Comparison of ENCODE assay signal across 26 cellular contexts in genomic region chr9:99634185-99634584, GRCh38.
DNase-seq lines count a peak whose midpoint lies in the region; ATAC-seq and TF ChIP-seq lines count a peak whose summit lies in the region.
"Had no signal": no experiment of that assay in that cellular context is flagged by ENCODE, and none has a peak within 500 bp of the region (broad histone marks: within the 10 kb centered on the region; RNA-seq: fewer than 3 reads in every experiment).

No MANE protein-coding gene starts in this region.

- DNase-seq in AG10803 (ENCODE audit: low read depth) (peak; percentile 3), NOMO-1 treated with DMSO at 0.1 percent for 48 hours (lab: John Stamatoyannopoulos, UW; ENCODE audit: unreplicated experiment) (peak; percentile 79), GM20000 (ENCODE audit: low spot score) (no peak), colonic mucosa (no peak), cerebellum (ENCODE audit: low spot score) (no peak), sigmoid colon (no peak)
- DNase-seq: activated CD4-positive, alpha-beta T cell treated with anti-CD3 and anti-CD28 coated beads, Interleukin-2, amount 50 U/mL, for 1 hour; activated CD8-positive, alpha-beta memory T cell treated with anti-CD3 and anti-CD28 coated beads, Interleukin-2, amount 10 ng/mL, durations not matched to agents 7 days and 5 days; Caco-2; caudate nucleus; DMS79 treated with DMSO at 0.1 percent for 48 hours; GOT3; heart right ventricle; left cardiac atrium; MG63; NCI-H1694; NCI-H524 treated with DMSO at 0.1 percent for 48 hours; NK-92 treated with Interleukin-12 subunit alpha and Interleukin-12 subunit beta, amount 100 ng/mL, for 24 hours; stimulated activated CD8-positive, alpha-beta memory T cell treated with anti-CD3 and anti-CD28 coated beads, Interleukin-4, amount 100 ng/mL, for 48 hours; T-helper 9 cell had no signal

- H3K27ac ChIP-seq in colonic mucosa (no peak overlapping the region), sigmoid colon (no peak overlapping the region)
- H3K27ac ChIP-seq: heart right ventricle, neutrophil had no signal

- H3K27ac Mint-ChIP-seq in dendritic cell treated with granulocyte-macrophage colony-stimulating factor and Interleukin-4, amounts not matched to agents 40 ng/mL and 50 ng/mL, for 4 days, result peak overlapping the region; percentile 79
- H3K27ac Mint-ChIP-seq: activated CD8-positive, alpha-beta memory T cell treated with anti-CD3 and anti-CD28 coated beads, Interleukin-2, amount 10 ng/mL, durations not matched to agents 7 days and 5 days; activated naive CD4-positive, alpha-beta T cell treated with anti-CD3 and anti-CD28 coated beads, Interleukin-2, amount 50 U/mL, for 24 hours; B cell; type B pancreatic cell had no signal

- peaks cover 29% of the 10 kb centered on the region for H3K4me1 Mint-ChIP-seq in dendritic cell treated with granulocyte-macrophage colony-stimulating factor and Interleukin-4, amounts not matched to agents 40 ng/mL and 50 ng/mL, for 4 days (ENCODE audit: low read depth)
- H3K4me1 Mint-ChIP-seq: activated CD8-positive, alpha-beta memory T cell treated with anti-CD3 and anti-CD28 coated beads, Interleukin-2, amount 10 ng/mL, durations not matched to agents 7 days and 5 days; activated naive CD4-positive, alpha-beta T cell treated with anti-CD3 and anti-CD28 coated beads, Interleukin-2, amount 50 U/mL, for 24 hours had no signal

- H3K4me1 ChIP-seq in colonic mucosa (no peaks in the 10 kb centered on the region), sigmoid colon (no peaks in the 10 kb centered on the region)
- H3K4me1 ChIP-seq: Caco-2 had no signal

- no peaks in the 10 kb centered on the region for H3K36me3 ChIP-seq in colonic mucosa
- H3K36me3 ChIP-seq in sigmoid colon, result no peaks in the 10 kb centered on the region
- H3K36me3 ChIP-seq: heart right ventricle, MG63, neutrophil had no signal

- intact Hi-C loops in dendritic cell treated with granulocyte-macrophage colony-stimulating factor and Interleukin-4, amounts not matched to agents 40 ng/mL and 50 ng/mL, for 4 days (cut with micrococcal nuclease), result loop anchor here (1.0 kb wide), 1 partner anchor 26 kb away; no protein-coding TSS in a partner anchor
- intact Hi-C loops in colonic mucosa (cut with DNase I), result no loop called here
- intact Hi-C loops in sigmoid colon (cut with DNase I), result no loop called here

- no peaks in the 10 kb centered on the region for H3K36me3 Mint-ChIP-seq in dendritic cell treated with granulocyte-macrophage colony-stimulating factor and Interleukin-4, amounts not matched to agents 40 ng/mL and 50 ng/mL, for 4 days (ENCODE audit: low read depth)
- H3K36me3 Mint-ChIP-seq: activated CD8-positive, alpha-beta memory T cell treated with anti-CD3 and anti-CD28 coated beads, Interleukin-2, amount 10 ng/mL, durations not matched to agents 7 days and 5 days; activated naive CD4-positive, alpha-beta T cell treated with anti-CD3 and anti-CD28 coated beads, Interleukin-2, amount 50 U/mL, for 24 hours; type B pancreatic cell had no signal

- no peak for TF ChIP-seq POLR2A in sigmoid colon (IDR thresholded peaks at IDR 0.05)

- TF ChIP-seq CTCF in AG10803 (conservative IDR thresholded peaks at IDR 0.05; ENCODE audit: low read length) (no peak), GM20000 (IDR thresholded peaks at IDR 0.05; ENCODE audit: extremely low read depth, missing control alignments) (no peak), colonic mucosa (IDR thresholded peaks at IDR 0.05) (no peak), sigmoid colon (IDR thresholded peaks at IDR 0.05) (no peak)

- H3K9me3 Mint-ChIP-seq in dendritic cell treated with granulocyte-macrophage colony-stimulating factor and Interleukin-4, amounts not matched to agents 40 ng/mL and 50 ng/mL, for 4 days, result no peaks in the 10 kb centered on the region
- H3K9me3 Mint-ChIP-seq: activated naive CD4-positive, alpha-beta T cell treated with anti-CD3 and anti-CD28 coated beads, Interleukin-2, amount 50 U/mL, for 24 hours; type B pancreatic cell had no signal

- peak; percentile 46 for ATAC-seq in GM21825 (IDR thresholded peaks at IDR 0.05; ENCODE audit: unreplicated experiment)
- ATAC-seq: activated CD8-positive, alpha-beta memory T cell treated with anti-CD3 and anti-CD28 coated beads, Interleukin-2, amount 10 ng/mL, durations not matched to agents 7 days and 5 days; heart right ventricle; left cardiac atrium had no signal

- 77 to 80% methylated on average over 3 of the region's 3 CpGs for WGBS in sigmoid colon, 2 donors

- no peak overlapping the region for H3K9ac ChIP-seq in colonic mucosa (ENCODE audit: low read depth in 2 of 2, low read length in 2 of 2)

- H3K27me3 ChIP-seq in colonic mucosa (no peaks in the 10 kb centered on the region), sigmoid colon (no peaks in the 10 kb centered on the region)
- H3K27me3 ChIP-seq: heart right ventricle, MG63, neutrophil had no signal

- no peak overlapping the region for H3K4me3 Mint-ChIP-seq in dendritic cell treated with granulocyte-macrophage colony-stimulating factor and Interleukin-4, amounts not matched to agents 40 ng/mL and 50 ng/mL, for 4 days
- H3K4me3 Mint-ChIP-seq: activated CD8-positive, alpha-beta memory T cell treated with anti-CD3 and anti-CD28 coated beads, Interleukin-2, amount 10 ng/mL, durations not matched to agents 7 days and 5 days; activated naive CD4-positive, alpha-beta T cell treated with anti-CD3 and anti-CD28 coated beads, Interleukin-2, amount 50 U/mL, for 24 hours; B cell; type B pancreatic cell had no signal

- H3K9me3 ChIP-seq in colonic mucosa, result no peaks in the 10 kb centered on the region
- no peaks in the 10 kb centered on the region for H3K9me3 ChIP-seq in sigmoid colon
- H3K9me3 ChIP-seq: Caco-2, heart right ventricle, MG63, neutrophil had no signal

- no peak for TF ChIP-seq EP300 in sigmoid colon (IDR thresholded peaks at IDR 0.05)

- no peak overlapping the region for H3K4me3 ChIP-seq in AG10803 (ENCODE audit: low read length)
- no peak overlapping the region for H3K4me3 ChIP-seq in colonic mucosa
- no peak overlapping the region for H3K4me3 ChIP-seq in sigmoid colon
- H3K4me3 ChIP-seq: heart right ventricle, MG63 had no signal

- no peaks in the 10 kb centered on the region for H3K27me3 Mint-ChIP-seq in dendritic cell treated with granulocyte-macrophage colony-stimulating factor and Interleukin-4, amounts not matched to agents 40 ng/mL and 50 ng/mL, for 4 days
- H3K27me3 Mint-ChIP-seq: activated naive CD4-positive, alpha-beta T cell treated with anti-CD3 and anti-CD28 coated beads, Interleukin-2, amount 50 U/mL, for 24 hours; B cell; type B pancreatic cell had no signal

Comparison
In these comparisons a context has a peak if more than half of its experiments do, and no peak if none do; other contexts are left out.
1. DNase-seq: peak in AG10803 (single experiment) and NOMO-1 treated with DMSO at 0.1 percent for 48 hours (single experiment); none in GM20000 (single experiment), colonic mucosa (single experiment), cerebellum (single experiment) and sigmoid colon (single experiment).